Comparison of ENCODE assay signal across 1 cellular context in genomic region chr19:10602330-10603083, GRCh38.
TF ChIP-seq lines count a peak whose summit lies in the region.

No MANE protein-coding gene starts in this region.

TF ChIP-seq in HepG2, 621 proteins besides CTCF, POLR2A, EP300 and RAD21 (continued from another document and continues in another):
- no peak for TF ChIP-seq ARID5B (CRISPR knock-in tag; IDR thresholded peaks at IDR 0.05)
- no peak for TF ChIP-seq ZKSCAN8 (CRISPR knock-in tag; IDR thresholded peaks at IDR 0.05; ENCODE audit: borderline replicate concordance)
- TF ChIP-seq JUNB (CRISPR knock-in tag; IDR thresholded peaks at IDR 0.05; ENCODE audit: borderline replicate concordance) = no peak
- no peak for TF ChIP-seq ZNF44 (CRISPR knock-in tag; IDR thresholded peaks at IDR 0.05)
- no peak for TF ChIP-seq ZNF841 (CRISPR knock-in tag; IDR thresholded peaks at IDR 0.05; ENCODE audit: borderline replicate concordance)
- TF ChIP-seq FOXC1 (CRISPR knock-in tag; IDR thresholded peaks at IDR 0.05; ENCODE audit: borderline replicate concordance) = peak; percentile 69; the same call in 1 of the 2 replicates
- no peak for TF ChIP-seq FOXM1 (CRISPR knock-in tag; IDR thresholded peaks at IDR 0.05)
- peak; percentile 67 for TF ChIP-seq PHF8 (CRISPR knock-in tag; IDR thresholded peaks at IDR 0.05)
- TF ChIP-seq, protein P1, sequence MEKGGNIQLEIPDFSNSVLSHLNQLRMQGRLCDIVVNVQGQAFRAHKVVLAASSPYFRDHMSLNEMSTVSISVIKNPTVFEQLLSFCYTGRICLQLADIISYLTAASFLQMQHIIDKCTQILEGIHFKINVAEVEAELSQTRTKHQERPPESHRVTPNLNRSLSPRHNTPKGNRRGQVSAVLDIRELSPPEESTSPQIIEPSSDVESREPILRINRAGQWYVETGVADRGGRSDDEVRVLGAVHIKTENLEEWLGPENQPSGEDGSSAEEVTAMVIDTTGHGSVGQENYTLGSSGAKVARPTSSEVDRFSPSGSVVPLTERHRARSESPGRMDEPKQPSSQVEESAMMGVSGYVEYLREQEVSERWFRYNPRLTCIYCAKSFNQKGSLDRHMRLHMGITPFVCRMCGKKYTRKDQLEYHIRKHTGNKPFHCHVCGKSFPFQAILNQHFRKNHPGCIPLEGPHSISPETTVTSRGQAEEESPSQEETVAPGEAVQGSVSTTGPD (CRISPR knock-in tag; IDR thresholded peaks at IDR 0.05) = no peak
- no peak for TF ChIP-seq ZNF629 (CRISPR knock-in tag; conservative IDR thresholded peaks at IDR 0.05)
- 0 out of 2 replicates have a peak, but pooled peaks have one; percentile 56 for TF ChIP-seq ZSCAN20 (CRISPR knock-in tag; IDR thresholded peaks at IDR 0.05; ENCODE audit: borderline replicate concordance)
- no peak for TF ChIP-seq TEF (CRISPR knock-in tag; IDR thresholded peaks at IDR 0.05)
- no peak for TF ChIP-seq U2AF1 (optimal IDR thresholded peaks at IDR 0.05; ENCODE audit: low read depth, low read length)
- no peak for TF ChIP-seq THAP7 (CRISPR knock-in tag; IDR thresholded peaks at IDR 0.05)
- no peak for TF ChIP-seq FOXP1 (IDR thresholded peaks at IDR 0.05)
- no peak for TF ChIP-seq FOXP1 (CRISPR knock-in tag; IDR thresholded peaks at IDR 0.05)
- no peak for TF ChIP-seq ZNF232 (CRISPR knock-in tag; IDR thresholded peaks at IDR 0.05; ENCODE audit: borderline replicate concordance)
- TF ChIP-seq, protein P2, sequence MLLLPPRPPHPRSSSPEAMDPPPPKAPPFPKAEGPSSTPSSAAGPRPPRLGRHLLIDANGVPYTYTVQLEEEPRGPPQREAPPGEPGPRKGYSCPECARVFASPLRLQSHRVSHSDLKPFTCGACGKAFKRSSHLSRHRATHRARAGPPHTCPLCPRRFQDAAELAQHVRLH (CRISPR knock-in tag; IDR thresholded peaks at IDR 0.05; ENCODE audit: borderline replicate concordance, low read depth) = no peak
- TF ChIP-seq, protein P3, sequence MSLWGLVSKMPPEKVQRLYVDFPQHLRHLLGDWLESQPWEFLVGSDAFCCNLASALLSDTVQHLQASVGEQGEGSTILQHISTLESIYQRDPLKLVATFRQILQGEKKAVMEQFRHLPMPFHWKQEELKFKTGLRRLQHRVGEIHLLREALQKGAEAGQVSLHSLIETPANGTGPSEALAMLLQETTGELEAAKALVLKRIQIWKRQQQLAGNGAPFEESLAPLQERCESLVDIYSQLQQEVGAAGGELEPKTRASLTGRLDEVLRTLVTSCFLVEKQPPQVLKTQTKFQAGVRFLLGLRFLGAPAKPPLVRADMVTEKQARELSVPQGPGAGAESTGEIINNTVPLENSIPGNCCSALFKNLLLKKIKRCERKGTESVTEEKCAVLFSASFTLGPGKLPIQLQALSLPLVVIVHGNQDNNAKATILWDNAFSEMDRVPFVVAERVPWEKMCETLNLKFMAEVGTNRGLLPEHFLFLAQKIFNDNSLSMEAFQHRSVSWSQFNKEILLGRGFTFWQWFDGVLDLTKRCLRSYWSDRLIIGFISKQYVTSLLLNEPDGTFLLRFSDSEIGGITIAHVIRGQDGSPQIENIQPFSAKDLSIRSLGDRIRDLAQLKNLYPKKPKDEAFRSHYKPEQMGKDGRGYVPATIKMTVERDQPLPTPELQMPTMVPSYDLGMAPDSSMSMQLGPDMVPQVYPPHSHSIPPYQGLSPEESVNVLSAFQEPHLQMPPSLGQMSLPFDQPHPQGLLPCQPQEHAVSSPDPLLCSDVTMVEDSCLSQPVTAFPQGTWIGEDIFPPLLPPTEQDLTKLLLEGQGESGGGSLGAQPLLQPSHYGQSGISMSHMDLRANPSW (CRISPR knock-in tag; IDR thresholded peaks at IDR 0.05; ENCODE audit: borderline replicate concordance) = no peak
- TF ChIP-seq ZSCAN12 (CRISPR knock-in tag; IDR thresholded peaks at IDR 0.05) = peak; percentile 40; the same call in 1 of the 2 replicates
- TF ChIP-seq TRAFD1 (CRISPR knock-in tag; IDR thresholded peaks at IDR 0.05; ENCODE audit: borderline replicate concordance) = no peak
- TF ChIP-seq ZNF263 (CRISPR knock-in tag; IDR thresholded peaks at IDR 0.05) = no peak
- TF ChIP-seq KDM5A (IDR thresholded peaks at IDR 0.05; ENCODE audit: borderline replicate concordance, low read length) = no peak
- TF ChIP-seq IRF1 (CRISPR knock-in tag; IDR thresholded peaks at IDR 0.05; ENCODE audit: low read depth) = no peak
- TF ChIP-seq ZFP41 (CRISPR knock-in tag; IDR thresholded peaks at IDR 0.05; ENCODE audit: borderline replicate concordance) = no peak
- TF ChIP-seq FUBP1 (CRISPR knock-in tag; IDR thresholded peaks at IDR 0.05; ENCODE audit: borderline replicate concordance) = no peak
- 0 out of 2 replicates have a peak, but pooled peaks have one; percentile 48 for TF ChIP-seq CCDC6 (CRISPR knock-in tag; IDR thresholded peaks at IDR 0.05)
- TF ChIP-seq U2AF2 (IDR thresholded peaks at IDR 0.05; ENCODE audit: low read depth, low read length) = no peak
- no peak for TF ChIP-seq NFAT5 (CRISPR knock-in tag; IDR thresholded peaks at IDR 0.05)
- no peak for TF ChIP-seq ZNF749 (CRISPR knock-in tag; IDR thresholded peaks at IDR 0.05; ENCODE audit: borderline replicate concordance)
- TF ChIP-seq TP53 (CRISPR knock-in tag; conservative IDR thresholded peaks at IDR 0.05) = no peak
- peak; percentile 49; the same call in 1 of the 2 replicates for TF ChIP-seq SAP130 (CRISPR knock-in tag; IDR thresholded peaks at IDR 0.05; ENCODE audit: low read depth)
- TF ChIP-seq DPF2 (CRISPR knock-in tag; IDR thresholded peaks at IDR 0.05; ENCODE audit: borderline replicate concordance, low read depth) = no peak
- TF ChIP-seq IRF9 (CRISPR knock-in tag; IDR thresholded peaks at IDR 0.05; ENCODE audit: borderline replicate concordance) = no peak
- TF ChIP-seq SRSF1 (optimal IDR thresholded peaks at IDR 0.05; ENCODE audit: low read depth, low read length) = no peak
- no peak for TF ChIP-seq ZNF468 (CRISPR knock-in tag; IDR thresholded peaks at IDR 0.05)
